Comparison of ENCODE assay signal across 21 cellular contexts in genomic region chrX:82141942-82142341, GRCh38.
DNase-seq lines count a peak whose midpoint lies in the region; ATAC-seq and TF ChIP-seq lines count a peak whose summit lies in the region.
"Had no signal": no experiment of that assay in that cellular context is flagged by ENCODE, and none has a peak within 500 bp of the region (broad histone marks: within the 10 kb centered on the region; RNA-seq: fewer than 3 reads in every experiment).

No MANE protein-coding gene starts in this region.

- WGBS in trophoblast cell (ENCODE audit: extremely low coverage, insufficient coverage, insufficient read length): no CpG with 5 or more reads among the region's 1 CpG

- no peaks in the 10 kb centered on the region for H3K79me2 ChIP-seq in DND-41 (ENCODE audit: insufficient read depth, low read length)
- H3K79me2 ChIP-seq in trophoblast cell (ENCODE audit: control insufficient read depth, insufficient read depth, low read length, poor library complexity): no peaks in the 10 kb centered on the region

- H3K79me1 ChIP-seq in trophoblast cell (ENCODE audit: low read length): no peaks in the 10 kb centered on the region

- H2BK5ac ChIP-seq in trophoblast cell (ENCODE audit: low read depth, low read length, poor library complexity): no peak overlapping the region

- no peak overlapping the region for H3K18ac ChIP-seq in trophoblast cell (ENCODE audit: low read length)

- H3K9me3 ChIP-seq in DND-41 (ENCODE audit: insufficient read depth, low read length, severe bottlenecking): peaks cover 4% of the 10 kb centered on the region
- no peaks in the 10 kb centered on the region for H3K9me3 ChIP-seq in trophoblast cell (ENCODE audit: insufficient read depth, low read depth, low read length)
- H3K9me3 ChIP-seq: sigmoid colon had no signal

- no peak overlapping the region for H2AFZ ChIP-seq in DND-41 (ENCODE audit: low read depth, low read length)
- H2AFZ ChIP-seq in trophoblast cell (ENCODE audit: insufficient read depth, low read length, poor library complexity): no peak overlapping the region

- H3K4me1 ChIP-seq in DND-41 (ENCODE audit: insufficient read depth, low read length) (peaks cover 25% of the 10 kb centered on the region), trophoblast cell (ENCODE audit: control insufficient read depth in 1 of 2, insufficient read depth in 2 of 2, low read length in 2 of 2) (no peaks in the 10 kb centered on the region)
- H3K4me1 ChIP-seq: sigmoid colon had no signal

- H2BK12ac ChIP-seq in trophoblast cell (ENCODE audit: low read length): no peak overlapping the region

- no peak overlapping the region; the same call in 1 of the 2 replicates for H3K9ac ChIP-seq in DND-41 (ENCODE audit: low read depth, low read length)
- H3K9ac ChIP-seq in trophoblast cell (ENCODE audit: low read length): no peak overlapping the region

- no peak overlapping the region for H4K91ac ChIP-seq in trophoblast cell (ENCODE audit: low read depth, low read length)

- no peak overlapping the region for H2BK120ac ChIP-seq in trophoblast cell (ENCODE audit: insufficient read depth, low read length, poor library complexity)

- H4K12ac ChIP-seq in trophoblast cell (ENCODE audit: low read depth, low read length): no peak overlapping the region

- H2AK5ac ChIP-seq in trophoblast cell (ENCODE audit: low read length): no peak overlapping the region

- no peaks in the 10 kb centered on the region for H4K20me1 ChIP-seq in DND-41 (ENCODE audit: insufficient read depth, low read length)

- H3K4me3 ChIP-seq in DND-41 (ENCODE audit: low read depth in 1 of 2, low read length in 2 of 2) (no peak overlapping the region), trophoblast cell (ENCODE audit: low read depth, low read length) (no peak overlapping the region)
- H3K4me3 ChIP-seq: sigmoid colon, SK-N-MC had no signal

- H3K4me2 ChIP-seq in DND-41 (ENCODE audit: insufficient read depth, low read length) (no peak overlapping the region), trophoblast cell (ENCODE audit: low read length) (no peak overlapping the region)

- H3K23ac ChIP-seq in trophoblast cell (ENCODE audit: low read length): no peak overlapping the region

- H3K27me3 ChIP-seq in DND-41 (ENCODE audit: insufficient read depth, low read length, poor library complexity) (no peaks in the 10 kb centered on the region), trophoblast cell (ENCODE audit: insufficient read depth, low read length) (no peaks in the 10 kb centered on the region)
- H3K27me3 ChIP-seq: sigmoid colon had no signal

- peak; percentile 2 for DNase-seq in activated CD4-positive, alpha-beta T cell treated with anti-CD3 and anti-CD28 coated beads, Interleukin-2, amount 50 U/mL, for 1 hour
- no peak for DNase-seq in activated CD4-positive, alpha-beta T cell treated with anti-CD3 and anti-CD28 coated beads for 1 hour
- DNase-seq in DND-41 (peak; percentile 77), T follicular helper cell (ENCODE audit: low read depth) (peak; percentile 1), kidney tubule cell (ENCODE audit: low spot score) (peak; percentile 9), trophoblast cell (no peak)
- DNase-seq: activated naive CD4-positive, alpha-beta T cell treated with anti-CD3 and anti-CD28 coated beads for 36 hours; DMS79; effector CD8-positive, alpha-beta T cell; left colon; mesendoderm; NCI-H1092 treated with DMSO at 0.1 percent for 48 hours; NCI-H2081; NCI-H446; nephron progenitor cell; NK-92 treated with Interleukin-12 subunit alpha and Interleukin-12 subunit beta, amount 100 ng/mL, for 24 hours; sigmoid colon had no signal

- H3K27ac ChIP-seq in DND-41 (ENCODE audit: low read length) (peak overlapping the region; percentile 73), trophoblast cell (ENCODE audit: low read depth, low read length) (no peak overlapping the region)
- H3K27ac ChIP-seq: C4-2B, sigmoid colon, SK-N-MC had no signal

- no peak for TF ChIP-seq CTCF in DND-41 (IDR thresholded peaks at IDR 0.05; ENCODE audit: borderline replicate concordance, extremely low read depth, low read length, poor library complexity, severe bottlenecking)

- H3K36me3 ChIP-seq in DND-41 (ENCODE audit: insufficient read depth, low read length): no peaks in the 10 kb centered on the region
- H3K36me3 ChIP-seq in trophoblast cell (ENCODE audit: control insufficient read depth in 1 of 2, insufficient read depth in 2 of 2, low read length in 2 of 2): no peaks in the 10 kb centered on the region
- H3K36me3 ChIP-seq: sigmoid colon had no signal

- H3K14ac ChIP-seq in trophoblast cell (ENCODE audit: low read length): no peak overlapping the region

- H3K4ac ChIP-seq in trophoblast cell (ENCODE audit: low read depth, low read length): no peak overlapping the region

- ATAC-seq in DND-41 (ENCODE audit: insufficient read depth, low read depth) (peak; percentile 99), GM21515 (IDR thresholded peaks at IDR 0.05; ENCODE audit: unreplicated experiment) (no peak), HG03139 (IDR thresholded peaks at IDR 0.05; ENCODE audit: unreplicated experiment) (no peak)
- ATAC-seq: left colon had no signal

- H4K8ac ChIP-seq in trophoblast cell (ENCODE audit: low read depth, low read length): no peak overlapping the region

Comparison
In these comparisons a context has a peak if more than half of its experiments do, and no peak if none do; other contexts are left out.
1. DNase-seq: peak in activated CD4-positive, alpha-beta T cell treated with anti-CD3 and anti-CD28 coated beads, Interleukin-2, amount 50 U/mL, for 1 hour (single experiment), DND-41 (single experiment), T follicular helper cell (single experiment) and kidney tubule cell (single experiment); none in activated CD4-positive, alpha-beta T cell treated with anti-CD3 and anti-CD28 coated beads for 1 hour (single experiment) and trophoblast cell (0 of 2).